Comparison of ENCODE assay signal across 1 cellular context in genomic region chr6:31702421-31702818, GRCh38.
TF ChIP-seq lines count a peak whose summit lies in the region.

No MANE protein-coding gene starts in this region.

TF ChIP-seq in GM12878, 131 proteins besides CTCF, POLR2A, EP300 and RAD21:
- TF ChIP-seq MEF2A (IDR thresholded peaks at IDR 0.05; ENCODE audit: insufficient read depth, low read depth, low read length) (no peak), CBX3 (IDR thresholded peaks at IDR 0.05; ENCODE audit: borderline replicate concordance, low read depth) (no peak), USF1 (IDR thresholded peaks at IDR 0.05; ENCODE audit: borderline replicate concordance, extremely low read length, insufficient read depth, low read depth, low read length) (no peak), BCL3 (IDR thresholded peaks at IDR 0.05; ENCODE audit: borderline replicate concordance, insufficient read depth, low read depth, low read length, poor library complexity, severe bottlenecking) (no peak), STAT1 (conservative IDR thresholded peaks at IDR 0.05) (no peak), SUZ12 (IDR thresholded peaks at IDR 0.05; ENCODE audit: unreplicated experiment) (no peak), RFX5 (IDR thresholded peaks at IDR 0.05; ENCODE audit: low read depth, low read length) (no peak), HCFC1 (IDR thresholded peaks at IDR 0.05; ENCODE audit: low read length) (no peak), SMARCA5 (IDR thresholded peaks at IDR 0.05) (no peak), ZNF24 (IDR thresholded peaks at IDR 0.05) (no peak), TCF3 (IDR thresholded peaks at IDR 0.05; ENCODE audit: borderline replicate concordance, insufficient read depth, low read depth, low read length) (no peak), ESRRA (IDR thresholded peaks at IDR 0.05; ENCODE audit: low read length) (no peak), ZNF592 (IDR thresholded peaks at IDR 0.05) (no peak)
